Comparison of ENCODE assay signal across 19 cellular contexts in the genomic region with DNA sequence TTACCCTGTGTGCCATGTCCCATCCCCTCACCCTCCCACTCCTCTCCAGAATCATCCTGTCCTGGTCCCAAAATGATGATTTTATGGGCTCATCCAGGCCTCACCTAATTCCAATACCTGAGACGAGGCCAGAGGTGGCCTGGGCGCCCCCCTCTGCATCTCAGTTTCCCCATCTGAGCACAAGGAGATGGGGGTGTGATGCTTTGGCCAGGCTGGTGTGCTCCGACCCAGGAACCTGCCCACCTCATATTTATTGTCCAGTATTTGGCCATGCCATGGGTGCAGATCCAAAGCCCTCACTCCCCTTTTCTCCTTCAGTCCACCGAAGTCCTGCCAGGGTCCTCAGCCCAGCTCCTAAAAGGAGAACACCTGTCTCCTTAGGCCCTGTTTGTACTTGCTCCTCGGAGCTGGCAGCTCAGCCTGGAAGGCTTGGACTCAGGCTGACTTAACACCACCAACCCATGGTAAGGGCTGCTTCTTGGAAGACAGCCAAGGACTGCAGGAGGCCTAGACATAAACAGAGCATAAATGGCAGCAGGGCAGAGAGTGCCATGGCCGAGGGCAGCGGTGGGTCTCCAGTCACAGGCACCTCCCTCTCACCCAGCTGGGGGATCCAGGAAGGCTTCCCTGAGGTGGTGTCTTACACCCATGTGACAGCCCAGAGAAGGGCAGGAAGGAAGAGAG. TPM values are rescaled to one million over a fixed set of nuclear protein-coding genes. Genes with fewer than 3 reads are reported as not detected.
DNase-seq lines count a peak whose midpoint lies in the region; TF ChIP-seq lines count a peak whose summit lies in the region.
"Had no signal": no experiment of that assay in that cellular context is flagged by ENCODE, and none has a peak within 500 bp of the region (broad histone marks: within the 10 kb centered on the region; RNA-seq: fewer than 3 reads in every experiment).

No MANE protein-coding gene starts in this region.

- H2BK15ac ChIP-seq in H9 (ENCODE audit: low read depth, low read length): no peak overlapping the region

- H3K36me3 Mint-ChIP-seq in H9 (ENCODE audit: insufficient read depth in 1 of 3, low read depth in 3 of 3) (peaks cover 0 to 13% (median 6%) of the 10 kb centered on the region in 3 experiments; a peak in 2 of 7 replicates), osteocyte (ENCODE audit: unreplicated experiment) (no peaks in the 10 kb centered on the region)

- peak; percentile 12 for DNase-seq in NCI-H748 (lab: John Stamatoyannopoulos, UW; ENCODE audit: unreplicated experiment)
- no peak for DNase-seq in NCI-H748 treated with DMSO at 0.1 percent for 48 hours (lab: John Stamatoyannopoulos, UW)
- DNase-seq in H9: peak; percentile 9
- DNase-seq in coronary artery (ENCODE audit: low spot score): peak; percentile 59
- DNase-seq in osteocyte (ENCODE audit: extremely low spot score, unreplicated experiment): peak; percentile 79
- no peak for DNase-seq in activated gamma-delta T cell (lab: John Stamatoyannopoulos, UW)
- DNase-seq in T-helper 1 cell: no peak
- DNase-seq: ACHN; Calu3; CD4-positive, alpha-beta T cell; DND-41; GDM1; GM23248; NCI-H1048; NCI-H526 treated with DMSO at 0.1 percent for 48 hours; PC-9 had no signal

- H3K4me3 Mint-ChIP-seq in H9 (no peak overlapping the region; a peak in 1 of 5 replicates), osteocyte (ENCODE audit: unreplicated experiment) (no peak overlapping the region)
- H3K4me3 Mint-ChIP-seq: CD4-positive, alpha-beta T cell had no signal

- H2BK20ac ChIP-seq in H9 (ENCODE audit: low read depth, low read length, poor library complexity, severe bottlenecking): no peak overlapping the region

- no peaks in the 10 kb centered on the region for H3K79me2 ChIP-seq in H9 (ENCODE audit: insufficient read depth, low read length)

- H3K27ac ChIP-seq in H9 (ENCODE audit: insufficient read length, low read depth, low read length) (no peak overlapping the region), coronary artery (no peak overlapping the region)
- H3K27ac ChIP-seq: GM23248, HL-60, PC-9, SK-N-MC had no signal

- no peak overlapping the region for H4K91ac ChIP-seq in H9 (ENCODE audit: insufficient read length, low read depth, low read length)

- TF ChIP-seq CTCF in H9 (conservative IDR thresholded peaks at IDR 0.05) (no peak), coronary artery (IDR thresholded peaks at IDR 0.05) (no peak), osteocyte (IDR thresholded peaks at IDR 0.05) (no peak)

- H3K14ac ChIP-seq in H9 (ENCODE audit: insufficient read depth, low read length): 0 out of 2 replicates have a peak overlapping the region, but pooled peaks have one; percentile 44

- peaks cover 21 to 28% of the 10 kb centered on the region in 2 experiments for H3K9me3 Mint-ChIP-seq in H9
- peaks cover 9% of the 10 kb centered on the region for H3K9me3 Mint-ChIP-seq in osteocyte (ENCODE audit: unreplicated experiment)
- H3K9me3 Mint-ChIP-seq: CD4-positive, alpha-beta T cell had no signal

- H3K23ac ChIP-seq in H9 (ENCODE audit: insufficient read length, low read depth, low read length): no peak overlapping the region

- no CpG with 5 or more reads among the region's 7 CpGs for WGBS in H9 (ENCODE audit: extremely low coverage, insufficient read length, low lambda C conversion rate)

- no peak overlapping the region for H2BK5ac ChIP-seq in H9 (ENCODE audit: insufficient read length, low read length)

- H3K27me3 Mint-ChIP-seq in H9 (ENCODE audit: low read depth) (peaks cover 26% of the 10 kb centered on the region), osteocyte (ENCODE audit: unreplicated experiment) (peaks cover 3% of the 10 kb centered on the region)

- H3K79me1 ChIP-seq in H9 (ENCODE audit: insufficient read depth, low read depth, low read length, poor library complexity, severe bottlenecking): no peaks in the 10 kb centered on the region

- peaks cover 0 to 4% of the 10 kb centered on the region in 2 experiments; a peak in 3 of 4 replicates for H3K4me1 Mint-ChIP-seq in H9
- no peaks in the 10 kb centered on the region for H3K4me1 Mint-ChIP-seq in osteocyte (ENCODE audit: unreplicated experiment)

- H2BK120ac ChIP-seq in H9 (ENCODE audit: low read depth, low read length, poor library complexity, severe bottlenecking): no peak overlapping the region

- H3K4ac ChIP-seq in H9 (ENCODE audit: low read depth, low read length): no peak overlapping the region

- no peak overlapping the region for H3K18ac ChIP-seq in H9 (ENCODE audit: insufficient read length, low read depth, low read length)

- H3K27ac Mint-ChIP-seq in H9: no peak overlapping the region
- no peak overlapping the region for H3K27ac Mint-ChIP-seq in osteocyte (ENCODE audit: unreplicated experiment)
- H3K27ac Mint-ChIP-seq: CD4-positive, alpha-beta T cell had no signal

- no peak overlapping the region for H3T11ph ChIP-seq in H9 (ENCODE audit: low read length)

- H3K9me3 ChIP-seq in H9 (ENCODE audit: control insufficient read depth, low read depth, low read length): no peaks in the 10 kb centered on the region

- no peak overlapping the region for H2AK5ac ChIP-seq in H9 (ENCODE audit: insufficient read length, low read length)

- no peak overlapping the region for H4K5ac ChIP-seq in H9 (ENCODE audit: insufficient read length, low read depth, low read length)

- no peaks in the 10 kb centered on the region for H3K4me1 ChIP-seq in H9 (ENCODE audit: insufficient read depth, low read length)

- H2BK12ac ChIP-seq in H9 (ENCODE audit: insufficient read length, low read depth, low read length): no peak overlapping the region

- H3K4me2 ChIP-seq in H9 (ENCODE audit: insufficient read depth, insufficient read length, low read length): no peak overlapping the region
- H3K4me2 ChIP-seq: PC-9 had no signal

- H3K4me3 ChIP-seq in coronary artery: no peak overlapping the region
- H3K4me3 ChIP-seq: GM23248, K562, PC-9, SK-N-MC had no signal

- H3K9ac ChIP-seq in H9 (ENCODE audit: extremely low read depth, insufficient read length, low read length): no peak overlapping the region
- H3K9ac ChIP-seq: GM23248 had no signal

- H2AFZ ChIP-seq in H9 (ENCODE audit: low read length): no peak overlapping the region
- H2AFZ ChIP-seq: GM23248, PC-9 had no signal

- H4K8ac ChIP-seq in H9 (replicated peaks; ENCODE audit: insufficient read length, low read depth, low read length): no peak overlapping the region

- no peaks in the 10 kb centered on the region for H3K23me2 ChIP-seq in H9 (ENCODE audit: insufficient read length, low read depth, low read length, poor library complexity, severe bottlenecking)

- H3K27me3 ChIP-seq in H9 (ENCODE audit: insufficient read depth, low read length): no peaks in the 10 kb centered on the region

- H4K20me1 ChIP-seq in H9 (ENCODE audit: control insufficient read depth, insufficient read depth, insufficient read length): no peaks in the 10 kb centered on the region

- no peak overlapping the region for H3K56ac ChIP-seq in H9 (ENCODE audit: insufficient read length, low read depth, low read length)

RNA-seq across cellular contexts. Expression of a gene that starts 3.6 kb away (rescaled TPM):
- total RNA-seq in H9 (2021) (not detected in 2 replicates), osteocyte (not detected in 2 replicates)
- total RNA-seq: Calu3; CD4-positive, alpha-beta T cell; GM23248; K562; PC-9 had no signal

Comparison
In these comparisons a context has a peak if more than half of its experiments do, and no peak if none do; other contexts are left out.
1. DNase-seq: peak in NCI-H748 (single experiment), H9 (single experiment), coronary artery (single experiment) and osteocyte (single experiment); none in NCI-H748 treated with DMSO at 0.1 percent for 48 hours (single experiment), activated gamma-delta T cell (single experiment) and T-helper 1 cell (0 of 5).